ENCODE assay signal across 1 cellular context in the genomic region with DNA sequence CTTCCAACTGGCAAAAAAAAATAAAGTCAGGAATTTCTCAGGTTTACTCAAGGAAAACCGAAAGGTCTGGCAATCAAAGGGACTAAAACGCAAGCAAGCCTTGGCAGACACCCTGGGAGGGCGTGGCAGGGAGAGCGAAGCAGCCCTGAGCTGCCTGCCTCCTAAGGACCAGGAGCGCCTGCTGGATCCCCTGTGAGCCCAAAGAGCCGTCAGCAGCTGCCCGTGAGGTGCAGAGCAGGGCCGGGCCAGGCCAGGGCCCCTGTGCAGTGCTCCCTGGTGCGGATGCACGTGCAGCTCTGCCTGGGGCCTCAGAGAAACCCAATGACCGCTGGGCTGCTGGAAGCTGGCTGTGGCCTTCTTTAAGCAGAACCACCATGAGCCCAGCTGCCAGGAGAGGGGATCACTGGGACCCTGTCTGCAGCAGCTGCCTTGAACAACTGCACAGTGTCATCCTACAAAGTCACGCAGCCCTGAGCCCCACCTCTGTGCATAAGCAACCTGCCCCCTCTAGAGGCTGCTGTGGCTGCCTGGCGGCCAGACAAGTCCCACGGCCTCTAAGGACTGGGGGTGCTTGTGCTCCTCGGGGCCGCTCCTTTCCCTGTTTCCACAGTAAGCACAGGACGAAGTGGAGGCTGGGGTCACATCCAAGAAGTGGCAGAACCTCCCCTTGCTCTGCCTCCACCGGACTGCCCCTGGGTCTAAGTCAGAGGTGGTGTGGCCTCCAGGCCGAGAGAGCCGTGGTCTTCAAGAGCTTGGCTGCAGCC.
TF ChIP-seq lines count a peak whose summit lies in the region.

No MANE protein-coding gene starts in this region.

TF ChIP-seq in GM23338, 12 proteins besides CTCF, POLR2A, EP300 and RAD21 (continued from another document):
- TF ChIP-seq, protein P1, sequence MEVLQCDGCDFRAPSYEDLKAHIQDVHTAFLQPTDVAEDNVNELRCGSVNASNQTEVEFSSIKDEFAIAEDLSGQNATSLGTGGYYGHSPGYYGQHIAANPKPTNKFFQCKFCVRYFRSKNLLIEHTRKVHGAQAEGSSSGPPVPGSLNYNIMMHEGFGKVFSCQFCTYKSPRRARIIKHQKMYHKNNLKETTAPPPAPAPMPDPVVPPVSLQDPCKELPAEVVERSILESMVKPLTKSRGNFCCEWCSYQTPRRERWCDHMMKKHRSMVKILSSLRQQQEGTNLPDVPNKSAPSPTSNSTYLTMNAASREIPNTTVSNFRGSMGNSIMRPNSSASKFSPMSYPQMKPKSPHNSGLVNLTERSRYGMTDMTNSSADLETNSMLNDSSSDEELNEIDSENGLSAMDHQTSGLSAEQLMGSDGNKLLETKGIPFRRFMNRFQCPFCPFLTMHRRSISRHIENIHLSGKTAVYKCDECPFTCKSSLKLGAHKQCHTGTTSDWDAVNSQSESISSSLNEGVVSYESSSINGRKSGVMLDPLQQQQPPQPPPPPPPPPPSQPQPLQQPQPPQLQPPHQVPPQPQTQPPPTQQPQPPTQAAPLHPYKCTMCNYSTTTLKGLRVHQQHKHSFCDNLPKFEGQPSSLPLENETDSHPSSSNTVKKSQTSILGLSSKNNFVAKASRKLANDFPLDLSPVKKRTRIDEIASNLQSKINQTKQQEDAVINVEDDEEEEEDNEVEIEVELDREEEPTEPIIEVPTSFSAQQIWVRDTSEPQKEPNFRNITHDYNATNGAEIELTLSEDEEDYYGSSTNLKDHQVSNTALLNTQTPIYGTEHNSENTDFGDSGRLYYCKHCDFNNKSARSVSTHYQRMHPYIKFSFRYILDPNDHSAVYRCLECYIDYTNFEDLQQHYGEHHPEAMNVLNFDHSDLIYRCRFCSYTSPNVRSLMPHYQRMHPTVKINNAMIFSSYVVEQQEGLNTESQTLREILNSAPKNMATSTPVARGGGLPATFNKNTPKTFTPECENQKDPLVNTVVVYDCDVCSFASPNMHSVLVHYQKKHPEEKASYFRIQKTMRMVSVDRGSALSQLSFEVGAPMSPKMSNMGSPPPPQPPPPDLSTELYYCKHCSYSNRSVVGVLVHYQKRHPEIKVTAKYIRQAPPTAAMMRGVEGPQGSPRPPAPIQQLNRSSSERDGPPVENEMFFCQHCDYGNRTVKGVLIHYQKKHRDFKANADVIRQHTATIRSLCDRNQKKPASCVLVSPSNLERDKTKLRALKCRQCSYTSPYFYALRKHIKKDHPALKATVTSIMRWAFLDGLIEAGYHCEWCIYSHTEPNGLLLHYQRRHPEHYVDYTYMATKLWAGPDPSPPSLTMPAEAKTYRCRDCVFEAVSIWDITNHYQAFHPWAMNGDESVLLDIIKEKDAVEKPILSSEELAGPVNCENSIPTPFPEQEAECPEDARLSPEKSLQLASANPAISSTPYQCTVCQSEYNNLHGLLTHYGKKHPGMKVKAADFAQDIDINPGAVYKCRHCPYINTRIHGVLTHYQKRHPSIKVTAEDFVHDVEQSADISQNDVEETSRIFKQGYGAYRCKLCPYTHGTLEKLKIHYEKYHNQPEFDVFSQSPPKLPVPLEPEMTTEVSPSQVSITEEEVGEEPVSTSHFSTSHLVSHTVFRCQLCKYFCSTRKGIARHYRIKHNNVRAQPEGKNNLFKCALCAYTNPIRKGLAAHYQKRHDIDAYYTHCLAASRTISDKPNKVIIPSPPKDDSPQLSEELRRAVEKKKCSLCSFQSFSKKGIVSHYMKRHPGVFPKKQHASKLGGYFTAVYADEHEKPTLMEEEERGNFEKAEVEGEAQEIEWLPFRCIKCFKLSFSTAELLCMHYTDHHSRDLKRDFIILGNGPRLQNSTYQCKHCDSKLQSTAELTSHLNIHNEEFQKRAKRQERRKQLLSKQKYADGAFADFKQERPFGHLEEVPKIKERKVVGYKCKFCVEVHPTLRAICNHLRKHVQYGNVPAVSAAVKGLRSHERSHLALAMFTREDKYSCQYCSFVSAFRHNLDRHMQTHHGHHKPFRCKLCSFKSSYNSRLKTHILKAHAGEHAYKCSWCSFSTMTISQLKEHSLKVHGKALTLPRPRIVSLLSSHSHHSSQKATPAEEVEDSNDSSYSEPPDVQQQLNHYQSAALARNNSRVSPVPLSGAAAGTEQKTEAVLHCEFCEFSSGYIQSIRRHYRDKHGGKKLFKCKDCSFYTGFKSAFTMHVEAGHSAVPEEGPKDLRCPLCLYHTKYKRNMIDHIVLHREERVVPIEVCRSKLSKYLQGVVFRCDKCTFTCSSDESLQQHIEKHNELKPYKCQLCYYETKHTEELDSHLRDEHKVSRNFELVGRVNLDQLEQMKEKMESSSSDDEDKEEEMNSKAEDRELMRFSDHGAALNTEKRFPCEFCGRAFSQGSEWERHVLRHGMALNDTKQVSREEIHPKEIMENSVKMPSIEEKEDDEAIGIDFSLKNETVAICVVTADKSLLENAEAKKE (CRISPR knock-in tag; IDR thresholded peaks at IDR 0.05), result no peak
- no peak for TF ChIP-seq REST (IDR thresholded peaks at IDR 0.05; ENCODE audit: unreplicated experiment)
